ENCODE assay signal across 18 cellular contexts in genomic region chr12:76268267-76268666, GRCh38.
DNase-seq lines count a peak whose midpoint lies in the region; ATAC-seq, FAIRE-seq and TF ChIP-seq lines count a peak whose summit lies in the region.
"Had no signal": no experiment of that assay in that cellular context is flagged by ENCODE, and none has a peak within 500 bp of the region (broad histone marks: within the 10 kb centered on the region; RNA-seq: fewer than 3 reads in every experiment).

No MANE protein-coding gene starts in this region.

- TF ChIP-seq CTCF in bronchial epithelial cell (IDR thresholded peaks at IDR 0.05; ENCODE audit: insufficient read depth, low read length, severe bottlenecking) = no peak

- DNase-seq in LHCN-M2 (ENCODE audit: low read depth) = peak; percentile 69
- peak; percentile 11 for DNase-seq in bronchial epithelial cell (ENCODE audit: low read depth)
- DNase-seq in iris pigment epithelial cell (ENCODE audit: low read depth) = peak; percentile 89
- no peak for DNase-seq in SIG-M5 treated with dmso at 0.1 percent for 504 hours (lab: John Stamatoyannopoulos, UW; ENCODE audit: unreplicated experiment)
- no peak for DNase-seq in iPS-NIHi7 (ENCODE audit: extremely low spot score)
- DNase-seq: COR-L47, DMS 273 treated with DMSO at 0.1 percent for 48 hours, GF-D8, MM.1S, NCI-H1092 treated with DMSO at 0.1 percent for 48 hours, NCI-H2081, NCI-H2171 treated with DMSO at 0.1 percent for 48 hours, NCI-H446, NCI-H69 had no signal

- H3K36me3 ChIP-seq in bronchial epithelial cell (ENCODE audit: control insufficient read depth, insufficient read depth, low read length) = no peaks in the 10 kb centered on the region

- H3K27me3 ChIP-seq in bronchial epithelial cell (ENCODE audit: control insufficient read depth, insufficient read depth, low read length) = no peaks in the 10 kb centered on the region

- FAIRE-seq in bronchial epithelial cell (lab: Jason Lieb, UNC) = no peak
- FAIRE-seq: H1 had no signal

- ATAC-seq in HG03097 (IDR thresholded peaks at IDR 0.05; ENCODE audit: low FRiP score, unreplicated experiment) (no peak), GM19035 (IDR thresholded peaks at IDR 0.05; ENCODE audit: unreplicated experiment) (no peak)
- ATAC-seq: Panc1 had no signal

- H3K4me3 ChIP-seq in bronchial epithelial cell (ENCODE audit: low read depth, low read length) = no peak overlapping the region

Comparison
In these comparisons a context has a peak if more than half of its experiments do, and no peak if none do; other contexts are left out.
1. DNase-seq: peak in LHCN-M2 (single experiment), bronchial epithelial cell (single experiment) and iris pigment epithelial cell (single experiment); none in SIG-M5 treated with dmso at 0.1 percent for 504 hours (single experiment) and iPS-NIHi7 (single experiment).